Comparison of ENCODE assay signal across 12 cellular contexts in the genomic region with DNA sequence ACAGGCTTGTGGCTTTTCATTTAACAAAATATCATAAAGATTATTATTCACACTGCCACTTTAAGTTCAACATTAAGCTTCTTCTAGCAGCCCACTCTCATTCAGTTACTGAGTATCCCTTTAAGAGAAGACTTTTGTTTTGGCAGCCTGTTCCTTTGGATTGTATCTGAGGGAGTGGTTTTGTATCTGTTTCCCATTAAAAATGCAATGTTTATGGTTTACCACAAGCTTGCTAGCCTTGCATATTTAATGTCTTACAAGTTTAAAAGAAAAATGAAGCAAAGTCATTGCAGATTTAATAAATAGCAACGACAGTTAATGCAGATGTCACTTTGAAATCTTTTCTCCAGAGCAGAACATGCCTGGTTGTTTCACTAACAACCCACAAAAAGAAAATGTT. TPM values are rescaled to one million over a fixed set of nuclear protein-coding genes. Genes with fewer than 3 reads are reported as not detected.
DNase-seq lines count a peak whose midpoint lies in the region; ATAC-seq and TF ChIP-seq lines count a peak whose summit lies in the region.
"Had no signal": no experiment of that assay in that cellular context is flagged by ENCODE, and none has a peak within 500 bp of the region (broad histone marks: within the 10 kb centered on the region; RNA-seq: fewer than 3 reads in every experiment).

No MANE protein-coding gene starts in this region.

- peaks cover 22% of the 10 kb centered on the region for H3K4me1 ChIP-seq in BE2C
- peaks cover 44% of the 10 kb centered on the region for H3K4me1 ChIP-seq in SJSA1 (replicated peaks)

- H3K36me3 Mint-ChIP-seq in activated T-cell treated with anti-CD3 and anti-CD28 coated beads, Interleukin-2, amount 50 U/mL, for 72 hours (ENCODE audit: insufficient read depth in 2 of 2): no peaks in the 10 kb centered on the region
- H3K36me3 Mint-ChIP-seq: naive thymus-derived CD8-positive, alpha-beta T cell had no signal

- H3K27ac ChIP-seq in SJSA1: peak overlapping the region; percentile 75

- intact Hi-C loops in sciatic nerve (cut with DNase I): loop anchor here (10.0 kb wide), 1 partner anchor 144 kb away; no protein-coding TSS in a partner anchor

- no peaks in the 10 kb centered on the region for H3K36me3 ChIP-seq in BE2C
- no peaks in the 10 kb centered on the region for H3K36me3 ChIP-seq in SJSA1

- TF ChIP-seq CTCF in BE2C (IDR thresholded peaks at IDR 0.05; ENCODE audit: low read depth, low read length): no peak
- TF ChIP-seq CTCF in GM10248 (IDR thresholded peaks at IDR 0.05; ENCODE audit: control extremely low read depth, extremely low read depth, low read depth, missing control alignments): no peak

- no peaks in the 10 kb centered on the region for H3K9me3 Mint-ChIP-seq in activated T-cell treated with anti-CD3 and anti-CD28 coated beads, Interleukin-2, amount 50 U/mL, for 72 hours
- H3K9me3 Mint-ChIP-seq: naive thymus-derived CD8-positive, alpha-beta T cell had no signal

- H3K27me3 ChIP-seq in BE2C (no peaks in the 10 kb centered on the region), SJSA1 (replicated peaks) (no peaks in the 10 kb centered on the region)

- H3K27me3 Mint-ChIP-seq in activated T-cell treated with anti-CD3 and anti-CD28 coated beads, Interleukin-2, amount 50 U/mL, for 72 hours (ENCODE audit: low read depth): no peaks in the 10 kb centered on the region

- H3K4me3 ChIP-seq in BE2C (ENCODE audit: low read depth, low read length): peak overlapping the region; percentile 34
- peak overlapping the region; percentile 11 for H3K4me3 ChIP-seq in SJSA1

- POLR2A ChIA-PET in GM10248 (lab: Yijun Ruan, JAX): no interaction called here

- no peak overlapping the region for H3K4me3 Mint-ChIP-seq in activated T-cell treated with anti-CD3 and anti-CD28 coated beads, Interleukin-2, amount 50 U/mL, for 72 hours
- H3K4me3 Mint-ChIP-seq: naive thymus-derived CD8-positive, alpha-beta T cell had no signal

- peak; percentile 80 for ATAC-seq in sciatic nerve
- no peak for ATAC-seq in GM19452 (IDR thresholded peaks at IDR 0.05; ENCODE audit: unreplicated experiment)
- ATAC-seq in activated T-cell treated with anti-CD3 and anti-CD28 coated beads, Interleukin-2, amount 50 U/mL, for 72 hours (replicated peaks in 1 of 2): no peak
- ATAC-seq: naive thymus-derived CD8-positive, alpha-beta T cell had no signal

- H3K4me1 Mint-ChIP-seq in activated T-cell treated with anti-CD3 and anti-CD28 coated beads, Interleukin-2, amount 50 U/mL, for 72 hours (ENCODE audit: low read depth): no peaks in the 10 kb centered on the region

- no peaks in the 10 kb centered on the region for H3K9me3 ChIP-seq in BE2C
- H3K9me3 ChIP-seq in SJSA1 (replicated peaks): no peaks in the 10 kb centered on the region

- DNase-seq in BE2C: no peak
- DNase-seq in SJSA1 (ENCODE audit: low read depth in 1 of 2, low spot score in 2 of 2): peak in 1 of 2 experiments; percentile 73
- DNase-seq in foreskin melanocyte: peak; percentile 42
- no peak for DNase-seq in sciatic nerve (ENCODE audit: low spot score)
- DNase-seq in GM10248 (ENCODE audit: extremely low spot score): no peak
- no peak for DNase-seq in NCI-H526 (lab: John Stamatoyannopoulos, UW)
- DNase-seq in activated T-cell treated with anti-CD3 and anti-CD28 coated beads, Interleukin-2, amount 50 U/mL, for 72 hours: no peak
- DNase-seq: DMS153; naive thymus-derived CD8-positive, alpha-beta T cell; NCI-H1105 treated with DMSO at 0.1 percent for 48 hours; SHP77 treated with DMSO at 0.1 percent for 48 hours had no signal

- CTCF ChIA-PET in GM10248 (lab: Yijun Ruan, JAX): interaction anchor here (1.5 kb wide), 1 partner anchor 11 kb away, joined by 5 read pairs; no protein-coding TSS in a partner anchor

- H3K27ac Mint-ChIP-seq in activated T-cell treated with anti-CD3 and anti-CD28 coated beads, Interleukin-2, amount 50 U/mL, for 72 hours: no peak overlapping the region
- H3K27ac Mint-ChIP-seq: naive thymus-derived CD8-positive, alpha-beta T cell had no signal

RNA-seq across cellular contexts. Expression of gene DCN, which starts 2.0 kb away (rescaled TPM):
- polyA plus RNA-seq in BE2C (2012; ENCODE audit: insufficient read depth, insufficient read length, low read depth): 8.5 TPM
- total RNA-seq in SJSA1 (2014; rRNA removed; shearing (Covaris generic)): 37.2 and 71.4 TPM in 2 replicates
- 2,017 TPM for total RNA-seq in sciatic nerve
- total RNA-seq in activated T-cell treated with anti-CD3 and anti-CD28 coated beads, Interleukin-2, amount 50 U/mL, for 72 hours: not detected
- total RNA-seq: naive thymus-derived CD8-positive, alpha-beta T cell had no signal
- polyA plus RNA-seq: naive thymus-derived CD8-positive, alpha-beta T cell had no signal

Comparison
In these comparisons a context has a peak if more than half of its experiments do, and no peak if none do; other contexts are left out.
1. RNA of gene DCN, which starts 2.0 kb away (total RNA-seq): 2,017 TPM in sciatic nerve (single experiment) and 37.2 to 71.4 TPM in SJSA1; not detected in activated T-cell treated with anti-CD3 and anti-CD28 coated beads, Interleukin-2, amount 50 U/mL, for 72 hours; every median in the first group is over 10 times any median in the second.